In genomic region chr10:27958383-27958782, GRCh38 we compare ENCODE assay signal across 8 cellular contexts. TPM values are rescaled to one million over a fixed set of nuclear protein-coding genes. Genes with fewer than 3 reads are reported as not detected.
A peak's percentile ranks its signal among the peaks of the same experiment; 100 is the strongest.
DNase-seq lines count a peak whose midpoint lies in the region; ATAC-seq and TF ChIP-seq lines count a peak whose summit lies in the region.
"Not testable (repeated sequence)": the region's sequence is repeated elsewhere in the genome, so short reads cannot be mapped to it uniquely, and the experiment has no call there.

No MANE protein-coding gene starts in this region.

- not testable (repeated sequence) for H3K27ac ChIP-seq in CD4-positive, alpha-beta T cell (ENCODE audit: low read depth, low read length)

- H3K27ac Mint-ChIP-seq in CD4-positive, alpha-beta T cell: not testable (repeated sequence)
- H3K27ac Mint-ChIP-seq in activated T-cell treated with anti-CD3 and anti-CD28 coated beads, Interleukin-2, amount 50 U/mL, for 72 hours: peak overlapping the region; percentile 51
- H3K27ac Mint-ChIP-seq in naive B cell: peak overlapping the region in 5 of 6 donors; percentile 12 to 92 (median 81)

- peak overlapping the region; percentile 66 for H3K4me3 Mint-ChIP-seq in CD4-positive, alpha-beta T cell
- H3K4me3 Mint-ChIP-seq in activated T-cell treated with anti-CD3 and anti-CD28 coated beads, Interleukin-2, amount 50 U/mL, for 72 hours: peak overlapping the region; percentile 40 to 77
- H3K4me3 Mint-ChIP-seq in naive B cell: peak overlapping the region; percentile 38 to 80 (median 64)

- H3K9me3 ChIP-seq in CD4-positive, alpha-beta T cell (ENCODE audit: control insufficient read depth, low read length): not testable (repeated sequence)

- not testable (repeated sequence) for TF ChIP-seq CTCF in CD4-positive, alpha-beta T cell (IDR thresholded peaks at IDR 0.05)

- not testable (repeated sequence) for H3K36me3 Mint-ChIP-seq in CD4-positive, alpha-beta T cell (ENCODE audit: low read depth); activated T-cell treated with anti-CD3 and anti-CD28 coated beads, Interleukin-2, amount 50 U/mL, for 72 hours (ENCODE audit: insufficient read depth in 2 of 2); naive B cell

- DNase-seq in CD4-positive, alpha-beta T cell; activated T-cell treated with anti-CD3 and anti-CD28 coated beads, Interleukin-2, amount 50 U/mL, for 72 hours; naive B cell: not testable (repeated sequence)
- DNase-seq in NOMO-1 treated with DMSO at 0.1 percent for 48 hours (lab: John Stamatoyannopoulos, UW; ENCODE audit: unreplicated experiment): peak; percentile 54

- H3K27me3 ChIP-seq in CD4-positive, alpha-beta T cell (ENCODE audit: control insufficient read depth, insufficient read depth, low read length): not testable (repeated sequence)

- H3K9me3 Mint-ChIP-seq in CD4-positive, alpha-beta T cell; activated T-cell treated with anti-CD3 and anti-CD28 coated beads, Interleukin-2, amount 50 U/mL, for 72 hours; naive B cell: not testable (repeated sequence)

- intact Hi-C loops in CD4-positive, alpha-beta T cell (cut with DNase I, micrococcal nuclease): not testable (repeated sequence)

- H3K27me3 Mint-ChIP-seq in CD4-positive, alpha-beta T cell; activated T-cell treated with anti-CD3 and anti-CD28 coated beads, Interleukin-2, amount 50 U/mL, for 72 hours (ENCODE audit: low read depth); naive B cell: not testable (repeated sequence)

- CTCF ChIA-PET in CD4-positive, alpha-beta T cell (lab: Charles Lee): not testable (repeated sequence)

- POLR2A ChIA-PET in CD4-positive, alpha-beta T cell (lab: Charles Lee): not testable (repeated sequence)

- H3K4me1 Mint-ChIP-seq in CD4-positive, alpha-beta T cell (ENCODE audit: low read depth): peaks cover 14% of the 10 kb centered on the region
- peaks cover 11% of the 10 kb centered on the region for H3K4me1 Mint-ChIP-seq in activated T-cell treated with anti-CD3 and anti-CD28 coated beads, Interleukin-2, amount 50 U/mL, for 72 hours (ENCODE audit: low read depth)
- peaks cover 12 to 17% (median 15%) of the 10 kb centered on the region in 3 donors for H3K4me1 Mint-ChIP-seq in naive B cell

- ATAC-seq in CD4-positive, alpha-beta T cell (ENCODE audit: poor library complexity); activated T-cell treated with anti-CD3 and anti-CD28 coated beads, Interleukin-2, amount 50 U/mL, for 72 hours (replicated peaks in 1 of 2): not testable (repeated sequence)
- ATAC-seq in GM18909 (IDR thresholded peaks at IDR 0.05; ENCODE audit: poor library complexity, unreplicated experiment): peak; percentile 82
- peak; percentile 77 for ATAC-seq in GM21515 (IDR thresholded peaks at IDR 0.05; ENCODE audit: unreplicated experiment)
- ATAC-seq in HG02852 (IDR thresholded peaks at IDR 0.05; ENCODE audit: unreplicated experiment): peak; percentile 87
- peak; percentile 77 for ATAC-seq in HG03378 (IDR thresholded peaks at IDR 0.05; ENCODE audit: unreplicated experiment)
- ATAC-seq in naive B cell (ENCODE audit: low read depth in 2 of 2): peak; percentile 77 to 78

RNA-seq across cellular contexts. Expression of gene ODAD2, which starts 40.5 kb away (rescaled TPM):
- not detected for total RNA-seq in CD4-positive, alpha-beta T cell
- under 1 TPM in 1 of 2 donors, not detected in 1; 0.10 TPM for total RNA-seq in activated T-cell treated with anti-CD3 and anti-CD28 coated beads, Interleukin-2, amount 50 U/mL, for 72 hours
- not detected for polyA plus RNA-seq in naive B cell (ENCODE audit: low read depth in 6 of 6)
